ENCODE assay signal across 11 cellular contexts in the genomic region with DNA sequence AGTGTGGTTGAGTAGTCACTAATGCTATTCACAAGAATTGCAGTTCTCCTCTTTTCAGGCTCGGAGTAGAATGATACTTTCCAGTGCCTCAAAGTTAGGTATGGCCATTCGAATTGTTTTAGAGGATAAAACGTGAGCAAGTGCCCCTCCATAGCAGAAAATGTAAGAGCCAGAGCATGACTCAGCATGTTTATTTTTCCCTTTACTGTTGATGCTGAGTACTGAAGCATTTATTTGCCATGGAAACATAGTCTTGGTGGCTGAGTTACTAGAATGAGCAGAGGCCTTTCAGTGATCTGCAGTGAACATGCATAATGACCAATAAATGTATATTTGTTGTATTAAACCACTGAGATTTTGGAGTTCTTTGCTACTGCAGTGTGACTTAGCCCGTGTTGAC.
DNase-seq lines count a peak whose midpoint lies in the region; ATAC-seq and TF ChIP-seq lines count a peak whose summit lies in the region.
"Had no signal": no experiment of that assay in that cellular context is flagged by ENCODE, and none has a peak within 500 bp of the region (broad histone marks: within the 10 kb centered on the region; RNA-seq: fewer than 3 reads in every experiment).

No MANE protein-coding gene starts in this region.

- ATAC-seq in gastroesophageal sphincter, result no peak
- ATAC-seq: esophagus mucosa; naive thymus-derived CD4-positive, alpha-beta T cell had no signal

- no peak for TF ChIP-seq POLR2A in gastroesophageal sphincter (IDR thresholded peaks at IDR 0.05)

- no peak overlapping the region for H3K27ac ChIP-seq in gastroesophageal sphincter
- H3K27ac ChIP-seq in right atrium auricular region, result no peak overlapping the region
- H3K27ac ChIP-seq: SK-N-MC had no signal

- TF ChIP-seq EP300 in gastroesophageal sphincter (IDR thresholded peaks at IDR 0.05), result no peak

- WGBS in gastroesophageal sphincter (ENCODE audit: low coverage in 1 of 2), 2 donors, result 38 to 58% methylated on average over 3 to 4 of the region's 4 CpGs

- no peak for TF ChIP-seq CTCF in LNCaP clone FGC (IDR thresholded peaks at IDR 0.05; ENCODE audit: control insufficient read depth, extremely low read depth, insufficient read depth)
- TF ChIP-seq CTCF in gastroesophageal sphincter (IDR thresholded peaks at IDR 0.05), result no peak
- TF ChIP-seq CTCF in right atrium auricular region (IDR thresholded peaks at IDR 0.05), result no peak

- H3K4me3 ChIP-seq in LNCaP clone FGC (ENCODE audit: low read depth, low read length), result no peak overlapping the region
- no peak overlapping the region for H3K4me3 ChIP-seq in gastroesophageal sphincter
- no peak overlapping the region for H3K4me3 ChIP-seq in right atrium auricular region
- H3K4me3 ChIP-seq: SK-N-MC had no signal

- H3K36me3 ChIP-seq in gastroesophageal sphincter (no peaks in the 10 kb centered on the region), right atrium auricular region (no peaks in the 10 kb centered on the region)

- no peaks in the 10 kb centered on the region for H3K4me1 ChIP-seq in gastroesophageal sphincter
- no peaks in the 10 kb centered on the region for H3K4me1 ChIP-seq in right atrium auricular region

- H3K27me3 ChIP-seq in gastroesophageal sphincter (no peaks in the 10 kb centered on the region), right atrium auricular region (no peaks in the 10 kb centered on the region)

- DNase-seq in DMS53 treated with DMSO at 0.1 percent for 48 hours (lab: John Stamatoyannopoulos, UW; ENCODE audit: unreplicated experiment), result peak; percentile 72
- peak; percentile 7 for DNase-seq in LNCaP clone FGC (ENCODE audit: low read depth)
- DNase-seq in astrocyte of the hippocampus (ENCODE audit: low read depth, low spot score), result peak; percentile 83
- peak; percentile 80 for DNase-seq in left kidney (ENCODE audit: low read depth, low spot score)
- DNase-seq in stimulated activated CD4-positive, alpha-beta T cell treated with anti-CD3 and anti-CD28 coated beads, Interleukin-4, amount 100 ng/mL, for 24 hours, result no peak
- DNase-seq in right atrium auricular region (ENCODE audit: low spot score), result no peak
- no peak for DNase-seq in KG1 (lab: John Stamatoyannopoulos, UW)
- DNase-seq: naive thymus-derived CD4-positive, alpha-beta T cell had no signal

- no peaks in the 10 kb centered on the region for H3K9me3 ChIP-seq in gastroesophageal sphincter
- no peaks in the 10 kb centered on the region for H3K9me3 ChIP-seq in right atrium auricular region

Comparison
In these comparisons a context has a peak if more than half of its experiments do, and no peak if none do; other contexts are left out.
1. DNase-seq: peak in DMS53 treated with DMSO at 0.1 percent for 48 hours (single experiment), LNCaP clone FGC (single experiment), astrocyte of the hippocampus (single experiment) and left kidney (single experiment); none in stimulated activated CD4-positive, alpha-beta T cell treated with anti-CD3 and anti-CD28 coated beads, Interleukin-4, amount 100 ng/mL, for 24 hours (single experiment), right atrium auricular region (single experiment) and KG1 (single experiment).